ENCODE assay signal across 19 cellular contexts in the genomic region with DNA sequence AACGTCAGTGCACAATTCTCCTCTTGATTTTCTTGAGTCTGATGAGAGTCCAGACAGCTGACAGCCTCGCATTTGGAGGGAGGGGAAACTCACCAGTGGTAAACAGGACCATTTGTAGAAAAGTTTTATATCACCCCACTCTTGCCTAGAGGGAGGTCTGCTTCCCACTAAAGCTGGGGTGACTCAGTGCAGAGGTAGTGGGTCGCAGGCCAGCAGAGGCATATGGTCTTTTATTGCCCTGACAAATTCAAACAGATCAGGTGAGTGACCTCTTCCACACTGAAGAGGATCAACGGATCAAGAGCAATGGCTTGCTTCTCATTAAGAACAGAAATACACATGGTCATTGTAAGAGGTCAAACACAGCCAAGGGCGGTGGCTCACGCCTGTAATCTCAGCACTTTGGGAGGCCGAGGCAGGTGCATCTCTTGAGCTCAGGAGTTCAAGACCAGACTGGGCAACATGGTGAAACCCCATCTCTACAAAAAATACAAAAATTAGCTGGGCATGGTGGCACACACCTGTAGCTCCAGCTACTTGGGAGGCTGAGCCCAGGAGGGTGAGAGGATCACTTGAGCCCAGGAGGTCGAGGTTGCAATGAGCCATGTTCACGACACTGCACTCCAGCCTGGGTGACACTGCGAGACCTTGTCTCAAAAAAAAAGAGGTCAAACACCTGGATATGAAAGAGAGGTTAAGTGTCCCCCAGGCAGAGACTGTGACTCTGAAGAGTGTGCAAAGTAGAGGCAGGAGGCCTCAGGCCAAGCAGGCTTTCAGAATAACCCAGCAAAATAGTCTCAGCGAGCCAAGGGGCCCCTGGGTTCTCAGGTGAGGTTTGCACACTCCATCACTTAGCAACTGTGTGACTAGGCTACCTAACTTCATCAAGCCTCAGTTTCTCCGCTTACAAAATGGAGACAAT.
"Had no signal": no experiment of that assay in that cellular context is flagged by ENCODE, and none has a peak within 500 bp of the region (broad histone marks: within the 10 kb centered on the region; RNA-seq: fewer than 3 reads in every experiment).

No MANE protein-coding gene starts in this region.

- H3K9me3 ChIP-seq: esophagus squamous epithelium, left ventricle myocardium inferior, stomach had no signal

- H3K27me3 ChIP-seq: esophagus squamous epithelium, stomach had no signal

- H3K27me3 Mint-ChIP-seq: activated naive CD4-positive, alpha-beta T cell treated with anti-CD3 and anti-CD28 coated beads, Interleukin-2, amount 50 U/mL, for 24 hours; dendritic cell treated with granulocyte-macrophage colony-stimulating factor and Interleukin-4, amounts not matched to agents 40 ng/mL and 50 ng/mL, for 4 days; effector memory CD8-positive, alpha-beta T cell had no signal

- DNase-seq: activated CD4-positive, alpha-beta T cell treated with anti-CD3 and anti-CD28 coated beads, Interleukin-2, amount 50 U/mL, for 1 hour; activated CD8-positive, alpha-beta memory T cell treated with anti-CD3 and anti-CD28 coated beads, Interleukin-2, amount 50 U/mL, for 4 hours; activated effector memory CD4-positive, alpha-beta T cell treated with anti-CD3 and anti-CD28 coated beads, Interleukin-2, amount 50 U/mL, for 16 hours; activated T-cell treated with anti-CD3 and anti-CD28 coated beads, Interleukin-2, amount 50 U/mL, for 72 hours; effector memory CD8-positive, alpha-beta T cell; esophagus squamous epithelium; foreskin fibroblast; glutamatergic neuron; kidney; left ventricle myocardium inferior; stimulated activated CD4-positive, alpha-beta T cell treated with anti-CD3 and anti-CD28 coated beads, Interleukin-4, amount 100 ng/mL, for 1 hour; stomach had no signal

- H3K4me1 Mint-ChIP-seq: neural crest cell had no signal

- H3K4me3 ChIP-seq: esophagus squamous epithelium, left ventricle myocardium inferior, skin epidermis, stomach had no signal

- H3K27ac Mint-ChIP-seq: activated naive CD4-positive, alpha-beta T cell treated with anti-CD3 and anti-CD28 coated beads, Interleukin-2, amount 50 U/mL, for 24 hours; activated T-cell treated with anti-CD3 and anti-CD28 coated beads, Interleukin-2, amount 50 U/mL, for 72 hours; effector memory CD8-positive, alpha-beta T cell; stimulated activated effector memory CD8-positive, alpha-beta T cell treated with anti-CD3 and anti-CD28 coated beads, Interleukin-12 subunit alpha, Interleukin-12 subunit beta, amount 100 ng/mL, for 72 hours; T-helper 1 cell treated with Interleukin-12 subunit alpha and Interleukin-12 subunit beta and Interleukin-4 antibody, amounts not matched to agents 30 μg/mL and 1 μg/mL, for 36 hours had no signal

- H3K4me3 Mint-ChIP-seq: activated naive CD4-positive, alpha-beta T cell treated with anti-CD3 and anti-CD28 coated beads, Interleukin-2, amount 50 U/mL, for 24 hours; activated T-cell treated with anti-CD3 and anti-CD28 coated beads, Interleukin-2, amount 50 U/mL, for 72 hours; dendritic cell treated with granulocyte-macrophage colony-stimulating factor and Interleukin-4, amounts not matched to agents 40 ng/mL and 50 ng/mL, for 4 days; effector memory CD8-positive, alpha-beta T cell; neural crest cell; stimulated activated effector memory CD8-positive, alpha-beta T cell treated with anti-CD3 and anti-CD28 coated beads, Interleukin-12 subunit alpha, Interleukin-12 subunit beta, amount 100 ng/mL, for 72 hours; T-helper 1 cell treated with Interleukin-12 subunit alpha and Interleukin-12 subunit beta and Interleukin-4 antibody, amounts not matched to agents 30 μg/mL and 1 μg/mL, for 36 hours had no signal

- H3K9me3 Mint-ChIP-seq: activated naive CD4-positive, alpha-beta T cell treated with anti-CD3 and anti-CD28 coated beads, Interleukin-2, amount 50 U/mL, for 24 hours; activated T-cell treated with anti-CD3 and anti-CD28 coated beads, Interleukin-2, amount 50 U/mL, for 72 hours; dendritic cell treated with granulocyte-macrophage colony-stimulating factor and Interleukin-4, amounts not matched to agents 40 ng/mL and 50 ng/mL, for 4 days; effector memory CD8-positive, alpha-beta T cell; neural crest cell; stimulated activated effector memory CD8-positive, alpha-beta T cell treated with anti-CD3 and anti-CD28 coated beads, Interleukin-12 subunit alpha, Interleukin-12 subunit beta, amount 100 ng/mL, for 72 hours; T-helper 1 cell treated with Interleukin-12 subunit alpha and Interleukin-12 subunit beta and Interleukin-4 antibody, amounts not matched to agents 30 μg/mL and 1 μg/mL, for 36 hours had no signal

- ATAC-seq: activated CD4-positive, CD25-positive, alpha-beta regulatory T cell treated with anti-CD3 and anti-CD28 coated beads, Interleukin-2, amount 50 U/mL, for 24 hours; activated T-cell treated with anti-CD3 and anti-CD28 coated beads, Interleukin-2, amount 50 U/mL, for 72 hours; effector memory CD8-positive, alpha-beta T cell; stimulated activated effector memory CD8-positive, alpha-beta T cell treated with anti-CD3 and anti-CD28 coated beads, Interleukin-12 subunit alpha, Interleukin-12 subunit beta, amount 100 ng/mL, for 72 hours had no signal

- H3K27ac ChIP-seq: esophagus squamous epithelium, skin epidermis had no signal
